Comparison of ENCODE assay signal across 21 cellular contexts in the genomic region with DNA sequence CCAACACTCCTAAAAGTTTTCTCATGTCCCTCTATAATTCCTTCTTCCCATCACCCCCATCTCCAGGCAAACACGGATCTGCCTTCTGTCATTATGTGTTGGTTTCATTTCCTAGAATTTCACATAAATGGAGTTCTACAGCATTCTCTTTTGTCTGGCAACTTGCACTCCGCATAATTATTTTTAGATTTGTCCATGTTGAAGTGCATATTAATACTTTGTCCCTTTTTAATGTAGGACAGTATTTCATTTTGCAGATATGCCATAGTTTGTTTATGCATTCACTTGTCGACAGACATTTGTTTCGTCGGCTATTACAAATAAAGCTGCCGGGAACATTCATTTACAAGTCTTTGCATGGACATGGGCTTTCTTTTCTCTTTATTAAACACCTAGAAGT.
"Had no signal": no experiment of that assay in that cellular context is flagged by ENCODE, and none has a peak within 500 bp of the region (broad histone marks: within the 10 kb centered on the region; RNA-seq: fewer than 3 reads in every experiment).

No MANE protein-coding gene starts in this region.

- H3K27me3 ChIP-seq: foreskin keratinocyte, hepatocyte, neutrophil, pancreas, spleen, tibial nerve, upper lobe of right lung, vagina had no signal

- H3K4me3 ChIP-seq: hepatocyte, lower lobe of right lung, pancreas, skin epidermis, spleen, tibial nerve, upper lobe of right lung had no signal

- H2AFZ ChIP-seq: hepatocyte had no signal

- H3K9me3 ChIP-seq: lower lobe of right lung, neutrophil, pancreas, spleen, thoracic aorta, tibial nerve, upper lobe of right lung, vagina had no signal

- H3K79me2 ChIP-seq: hepatocyte had no signal

- H3K36me3 ChIP-seq: lower lobe of right lung, neutrophil, pancreas, spleen, thoracic aorta, tibial nerve, upper lobe of right lung, vagina had no signal

- DNase-seq: cortex of kidney; effector memory CD8-positive, alpha-beta T cell; foreskin keratinocyte; left colon; left ventricle myocardium superior; lower lobe of right lung; natural killer cell; pancreas; spleen; stimulated activated CD4-positive, alpha-beta T cell treated with anti-CD3 and anti-CD28 coated beads, Interleukin-4, amount 100 ng/mL, for 4 hours; stimulated activated naive CD8-positive, alpha-beta T cell treated with anti-CD3 and anti-CD28 coated beads, Interleukin-15, Interleukin-2, amounts not matched to agents 100 U/mL and 50 U/mL, for 24 hours; upper lobe of right lung had no signal

- H3K27ac ChIP-seq: foreskin keratinocyte, neutrophil, pancreas, upper lobe of right lung had no signal

- ATAC-seq: effector memory CD8-positive, alpha-beta T cell; foreskin keratinocyte; left colon; lower lobe of right lung; natural killer cell; pancreas; stimulated activated memory B cell treated with anti-CD40 and anti-IgM and Interleukin-4, amounts not matched to agents 10 μg/mL and 1 μg/mL and 100 μg/mL, for 72 hours; stimulated activated naive CD8-positive, alpha-beta T cell treated with anti-CD3 and anti-CD28 coated beads, Interleukin-15, Interleukin-2, amounts not matched to agents 100 U/mL and 50 U/mL, for 24 hours; upper lobe of right lung had no signal

- FAIRE-seq: endometrium, islet of Langerhans, pancreas had no signal
